In genomic region chr2:148726228-148726627, GRCh38 we compare ENCODE assay signal across 11 cellular contexts.
DNase-seq lines count a peak whose midpoint lies in the region; ATAC-seq lines count a peak whose summit lies in the region.
"Had no signal": no experiment of that assay in that cellular context is flagged by ENCODE, and none has a peak within 500 bp of the region (broad histone marks: within the 10 kb centered on the region; RNA-seq: fewer than 3 reads in every experiment).

No MANE protein-coding gene starts in this region.

- H3K27me3 Mint-ChIP-seq in activated T-helper 17 cell treated with anti-CD3 and anti-CD28 coated beads, Interleukin-2, amount 50 U/mL, for 72 hours: no peaks in the 10 kb centered on the region

- DNase-seq in HPDE6-E6E7 (ENCODE audit: extremely low spot score) (no peak), COLO668 (lab: John Stamatoyannopoulos, UW; ENCODE audit: unreplicated experiment) (no peak), G401 (ENCODE audit: low spot score) (no peak), ecto neural progenitor cell (ENCODE audit: low spot score) (no peak)
- DNase-seq: activated T-cell treated with anti-CD3 and anti-CD28 coated beads, Interleukin-2, amount 50 U/mL, for 48 hours; transverse colon had no signal

- in situ Hi-C loops in G401 (cut with HindIII; ENCODE audit: low sequenced_read_pairs): no loop called here

- H3K4me3 Mint-ChIP-seq in activated T-helper 17 cell treated with anti-CD3 and anti-CD28 coated beads, Interleukin-2, amount 50 U/mL, for 72 hours: peak overlapping the region; percentile 56

- ATAC-seq in GM18517 (IDR thresholded peaks at IDR 0.05; ENCODE audit: unreplicated experiment): peak; percentile 44
- peak; percentile 47 for ATAC-seq in GM19468 (IDR thresholded peaks at IDR 0.05; ENCODE audit: extremely low read depth, unreplicated experiment)
- ATAC-seq in HG03025 (IDR thresholded peaks at IDR 0.05; ENCODE audit: low FRiP score, unreplicated experiment): peak; percentile 52
- ATAC-seq in activated T-helper 17 cell treated with anti-CD3 and anti-CD28 coated beads, Interleukin-2, amount 50 U/mL, for 72 hours (replicated peaks): peak; percentile 85
- ATAC-seq: esophagus mucosa had no signal

- H3K36me3 Mint-ChIP-seq in activated T-helper 17 cell treated with anti-CD3 and anti-CD28 coated beads, Interleukin-2, amount 50 U/mL, for 72 hours (ENCODE audit: low read depth): peaks cover 24% of the 10 kb centered on the region

- H3K9me3 Mint-ChIP-seq in activated T-helper 17 cell treated with anti-CD3 and anti-CD28 coated beads, Interleukin-2, amount 50 U/mL, for 72 hours: peaks cover 3% of the 10 kb centered on the region

- peak overlapping the region; percentile 17 for H3K27ac Mint-ChIP-seq in activated T-helper 17 cell treated with anti-CD3 and anti-CD28 coated beads, Interleukin-2, amount 50 U/mL, for 72 hours

- H3K4me1 Mint-ChIP-seq in activated T-helper 17 cell treated with anti-CD3 and anti-CD28 coated beads, Interleukin-2, amount 50 U/mL, for 72 hours: peaks cover 40% of the 10 kb centered on the region
